Comparison of ENCODE assay signal across 35 cellular contexts in genomic region chr1:196102826-196103225, GRCh38.
"Had no signal": no experiment of that assay in that cellular context is flagged by ENCODE, and none has a peak within 500 bp of the region (broad histone marks: within the 10 kb centered on the region; RNA-seq: fewer than 3 reads in every experiment).

No MANE protein-coding gene starts in this region.

- H3K27ac ChIP-seq: adrenal gland, body of pancreas, brain microvascular endothelial cell, WERI-Rb-1 had no signal

- H3K4me3 ChIP-seq: adrenal gland, body of pancreas had no signal

- H3K36me3 ChIP-seq: adrenal gland, brain microvascular endothelial cell, WERI-Rb-1 had no signal

- FAIRE-seq: astrocyte had no signal

- H3K9me3 ChIP-seq: adrenal gland had no signal

- H3K4me1 ChIP-seq: adrenal gland, body of pancreas had no signal

- DNase-seq: activated CD4-positive, alpha-beta memory T cell treated with anti-CD3 and anti-CD28 coated beads, Interleukin-2, amount 10 ng/mL, durations not matched to agents 7 days and 5 days; activated CD4-positive, alpha-beta T cell treated with anti-CD3 and anti-CD28 coated beads for 1 hour; activated CD4-positive, alpha-beta T cell treated with anti-CD3 and anti-CD28 coated beads for 36 hours; activated CD4-positive, alpha-beta T cell treated with anti-CD3 and anti-CD28 coated beads for 48 hours; activated CD4-positive, alpha-beta T cell treated with anti-CD3 and anti-CD28 coated beads, Interleukin-2, amount 10 ng/mL, durations not matched to agents 7 days and 5 days; activated CD4-positive, alpha-beta T cell treated with anti-CD3 and anti-CD28 coated beads, Interleukin-2, amount 50 U/mL, for 48 hours; activated CD4-positive, CD25-positive, alpha-beta regulatory T cell; activated CD8-positive, alpha-beta memory T cell treated with anti-CD3 and anti-CD28 coated beads for 24 hours; activated CD8-positive, alpha-beta memory T cell treated with anti-CD3 and anti-CD28 coated beads, Interleukin-2, amount 10 ng/mL, durations not matched to agents 7 days and 5 days; activated CD8-positive, alpha-beta memory T cell treated with anti-CD3 and anti-CD28 coated beads, Interleukin-2, amount 50 U/mL, for 48 hours; activated CD8-positive, alpha-beta T cell treated with anti-CD3 and anti-CD28 coated beads, Interleukin-2, amount 10 ng/mL, durations not matched to agents 7 days and 5 days; activated effector memory CD4-positive, alpha-beta T cell treated with anti-CD3 and anti-CD28 coated beads, Interleukin-2, amount 50 U/mL, for 16 hours; activated gamma-delta T cell treated with Interleukin-2 at 50 U/mL for 16 hours; activated naive CD4-positive, alpha-beta T cell; activated naive CD4-positive, alpha-beta T cell treated with anti-CD3 and anti-CD28 coated beads for 36 hours; activated naive CD4-positive, alpha-beta T cell treated with anti-CD3 and anti-CD28 coated beads, Interleukin-2, amount 50 U/mL, for 16 hours; activated naive CD8-positive, alpha-beta T cell treated with anti-CD3 and anti-CD28 coated beads for 36 hours; activated T-cell treated with anti-CD3 and anti-CD28 coated beads, Interleukin-2, amount 50 U/mL, for 24 hours; activated T-cell treated with anti-CD3 and anti-CD28 coated beads, Interleukin-2, amount 50 U/mL, for 72 hours; adrenal gland; amniotic stem cell; aorta; body of pancreas; brain microvascular endothelial cell; central memory CD4-positive, alpha-beta T cell; SW 1271; T-helper 1 cell; T-helper 2 cell; T-helper 9 cell; WERI-Rb-1 had no signal

- ATAC-seq: activated CD4-positive, alpha-beta T cell treated with anti-CD3 and anti-CD28 coated beads for 36 hours; activated CD4-positive, CD25-positive, alpha-beta regulatory T cell treated with anti-CD3 and anti-CD28 coated beads, Interleukin-2, amount 50 U/mL, for 24 hours; activated CD8-positive, alpha-beta memory T cell treated with anti-CD3 and anti-CD28 coated beads, Interleukin-2, amount 10 ng/mL, durations not matched to agents 7 days and 5 days; activated CD8-positive, alpha-beta T cell treated with anti-CD3 and anti-CD28 coated beads, Interleukin-2, amount 10 ng/mL, durations not matched to agents 7 days and 5 days; activated naive CD4-positive, alpha-beta T cell treated with anti-CD3 and anti-CD28 coated beads, Interleukin-2, amount 50 U/mL, for 72 hours; activated T-cell treated with anti-CD3 and anti-CD28 coated beads, Interleukin-2, amount 50 U/mL, for 72 hours; activated T-helper 17 cell treated with anti-CD3 and anti-CD28 coated beads, Interleukin-2, amount 50 U/mL, for 72 hours; body of pancreas; WTC11 had no signal
